12 cellular contexts compared by ENCODE assay signal in genomic region chr5:74408150-74409043, GRCh38.
DNase-seq lines count a peak whose midpoint lies in the region; ATAC-seq and TF ChIP-seq lines count a peak whose summit lies in the region.
"Had no signal": no experiment of that assay in that cellular context is flagged by ENCODE, and none has a peak within 500 bp of the region (broad histone marks: within the 10 kb centered on the region; RNA-seq: fewer than 3 reads in every experiment).

No MANE protein-coding gene starts in this region.

- BruUV-seq in Calu3 (replicated peaks; lab: Mats Ljungman, UMichigan), result no TSS peak

- TF ChIP-seq POLR2A in body of pancreas (IDR thresholded peaks at IDR 0.05) (no peak), lower leg skin (IDR thresholded peaks at IDR 0.05) (no peak)

- no peak overlapping the region for H3K4me3 ChIP-seq in body of pancreas
- no peak overlapping the region for H3K4me3 ChIP-seq in mucosa of descending colon
- H3K4me3 ChIP-seq in lower leg skin (ENCODE audit: low read depth, poor library complexity, severe bottlenecking), result no peak overlapping the region
- H3K4me3 ChIP-seq: ascending aorta had no signal

- no peak for TF ChIP-seq CTCF in Calu3 (IDR thresholded peaks at IDR 0.05; ENCODE audit: unreplicated experiment)
- no peak for TF ChIP-seq CTCF in body of pancreas (IDR thresholded peaks at IDR 0.05)
- TF ChIP-seq CTCF in mucosa of descending colon (IDR thresholded peaks at IDR 0.05), result no peak
- TF ChIP-seq CTCF in lower leg skin (IDR thresholded peaks at IDR 0.05), result no peak

- peak overlapping the region; percentile 82 for H3K27ac Mint-ChIP-seq in Calu3 (ENCODE audit: unreplicated experiment)
- H3K27ac Mint-ChIP-seq in natural killer cell treated with Interleukin-12 subunit alpha and Interleukin-12 subunit beta and Interleukin-15 and Interleukin-18, amount 100 ng/mL, for 72 hours, result no peak overlapping the region
- no peak overlapping the region for H3K27ac Mint-ChIP-seq in T-helper 2 cell treated with Interferon-gamma antibody and Interleukin-4, amounts not matched to agents 5 μg/mL and 100 μg/mL, for 36 hours

- H3K36me3 ChIP-seq in body of pancreas (replicated peaks in 1 of 2; ENCODE audit: insufficient read depth in 1 of 2, low read depth in 2 of 2), result no peaks in the 10 kb centered on the region
- no peaks in the 10 kb centered on the region for H3K36me3 ChIP-seq in mucosa of descending colon (ENCODE audit: low read depth)
- H3K36me3 ChIP-seq: ascending aorta, BE2C had no signal

- H3K4me1 ChIP-seq in body of pancreas (peaks cover 46% of the 10 kb centered on the region), mucosa of descending colon (ENCODE audit: low read depth) (peaks cover 16% of the 10 kb centered on the region)

- intact Hi-C loops in Calu3 (cut with micrococcal nuclease; ENCODE audit: unreplicated experiment), result loop anchor here (2.0 to 5.0 kb wide), 3 partner anchors 16 to 232 kb away; partner anchors contain the start of gene ENC1
- intact Hi-C loops in body of pancreas (cut with DNase I), result no loop called here
- intact Hi-C loops in mucosa of descending colon (cut with DNase I, micrococcal nuclease), result no loop called here
- intact Hi-C loops in lower leg skin (cut with DNase I; ENCODE audit: low total_unique reads), result no loop called here

- 20 to 28% methylated on average over 7 of the region's 7 CpGs for WGBS in body of pancreas, 2 donors
- WGBS in lower leg skin, 2 donors, result 51 to 60% methylated on average over 7 of the region's 7 CpGs

- DNase-seq in Calu3 (no peak), NCI-H2029 treated with DMSO at 0.1 percent for 48 hours (lab: John Stamatoyannopoulos, UW) (peak; percentile 31), body of pancreas (no peak), mucosa of descending colon (no peak), lower leg skin (ENCODE audit: low spot score in 2 of 2) (no peak)
- no peak for DNase-seq in natural killer cell treated with Interleukin-12 subunit alpha and Interleukin-12 subunit beta and Interleukin-15 and Interleukin-18, amount 100 ng/mL, for 72 hours (ENCODE audit: low spot score)
- no peak for DNase-seq in T-helper 2 cell treated with Interferon-gamma antibody and Interleukin-4, amounts not matched to agents 5 μg/mL and 100 μg/mL, for 36 hours (ENCODE audit: low spot score)
- DNase-seq: stimulated activated CD4-positive, alpha-beta T cell treated with anti-CD3 and anti-CD28 coated beads, Interleukin-2, amount 100 ng/mL, for 48 hours; T-helper 9 cell had no signal

- H3K36me3 Mint-ChIP-seq in Calu3 (ENCODE audit: insufficient read depth, unreplicated experiment), result peaks cover 9% of the 10 kb centered on the region
- no peaks in the 10 kb centered on the region for H3K36me3 Mint-ChIP-seq in natural killer cell treated with Interleukin-12 subunit alpha and Interleukin-12 subunit beta and Interleukin-15 and Interleukin-18, amount 100 ng/mL, for 72 hours
- H3K36me3 Mint-ChIP-seq in T-helper 2 cell treated with Interferon-gamma antibody and Interleukin-4, amounts not matched to agents 5 μg/mL and 100 μg/mL, for 36 hours (ENCODE audit: low read depth), result no peaks in the 10 kb centered on the region

- peak overlapping the region in 3 of 4 donors; percentile 54 to 81 (median 59) for H3K27ac ChIP-seq in body of pancreas
- H3K27ac ChIP-seq: ascending aorta had no signal

- H3K4me1 Mint-ChIP-seq in Calu3 (ENCODE audit: low read depth, unreplicated experiment), result peaks cover 54% of the 10 kb centered on the region
- H3K4me1 Mint-ChIP-seq in natural killer cell treated with Interleukin-12 subunit alpha and Interleukin-12 subunit beta and Interleukin-15 and Interleukin-18, amount 100 ng/mL, for 72 hours (ENCODE audit: low read depth in 2 of 2), result peaks cover 0 to 13% of the 10 kb centered on the region in 2 donors
- no peaks in the 10 kb centered on the region for H3K4me1 Mint-ChIP-seq in T-helper 2 cell treated with Interferon-gamma antibody and Interleukin-4, amounts not matched to agents 5 μg/mL and 100 μg/mL, for 36 hours (ENCODE audit: low read depth)

- peak overlapping the region; percentile 63 for H3K4me3 Mint-ChIP-seq in Calu3 (ENCODE audit: low read depth, unreplicated experiment)
- H3K4me3 Mint-ChIP-seq in natural killer cell treated with Interleukin-12 subunit alpha and Interleukin-12 subunit beta and Interleukin-15 and Interleukin-18, amount 100 ng/mL, for 72 hours, result no peak overlapping the region
- no peak overlapping the region for H3K4me3 Mint-ChIP-seq in T-helper 2 cell treated with Interferon-gamma antibody and Interleukin-4, amounts not matched to agents 5 μg/mL and 100 μg/mL, for 36 hours

- H3K27me3 Mint-ChIP-seq in Calu3 (ENCODE audit: unreplicated experiment), result no peaks in the 10 kb centered on the region
- peaks cover 11 to 31% of the 10 kb centered on the region in 2 donors for H3K27me3 Mint-ChIP-seq in natural killer cell treated with Interleukin-12 subunit alpha and Interleukin-12 subunit beta and Interleukin-15 and Interleukin-18, amount 100 ng/mL, for 72 hours
- H3K27me3 Mint-ChIP-seq in T-helper 2 cell treated with Interferon-gamma antibody and Interleukin-4, amounts not matched to agents 5 μg/mL and 100 μg/mL, for 36 hours (ENCODE audit: low read depth), result peaks cover 24% of the 10 kb centered on the region

- H3K9me3 ChIP-seq in body of pancreas (no peaks in the 10 kb centered on the region), mucosa of descending colon (no peaks in the 10 kb centered on the region)
- H3K9me3 ChIP-seq: ascending aorta, BE2C had no signal

- no peaks in the 10 kb centered on the region for H3K9me3 Mint-ChIP-seq in Calu3 (ENCODE audit: low read depth, unreplicated experiment)
- no peaks in the 10 kb centered on the region for H3K9me3 Mint-ChIP-seq in natural killer cell treated with Interleukin-12 subunit alpha and Interleukin-12 subunit beta and Interleukin-15 and Interleukin-18, amount 100 ng/mL, for 72 hours
- no peaks in the 10 kb centered on the region for H3K9me3 Mint-ChIP-seq in T-helper 2 cell treated with Interferon-gamma antibody and Interleukin-4, amounts not matched to agents 5 μg/mL and 100 μg/mL, for 36 hours

- ATAC-seq in body of pancreas (peak; percentile 79), mucosa of descending colon (peak; percentile 86), HG02973 (IDR thresholded peaks at IDR 0.05; ENCODE audit: unreplicated experiment) (no peak)
- no peak for ATAC-seq in natural killer cell treated with Interleukin-12 subunit alpha and Interleukin-12 subunit beta and Interleukin-15 and Interleukin-18, amount 100 ng/mL, for 72 hours

- H3K27me3 ChIP-seq in body of pancreas, result no peaks in the 10 kb centered on the region
- H3K27me3 ChIP-seq: ascending aorta, BE2C had no signal

- CTCF ChIA-PET in Calu3 (lab: Charles Lee), result no interaction called here

Comparison
In these comparisons a context has a peak if more than half of its experiments do, and no peak if none do; other contexts are left out.
1. ATAC-seq: peak in body of pancreas (single experiment) and mucosa of descending colon (single experiment); none in natural killer cell treated with Interleukin-12 subunit alpha and Interleukin-12 subunit beta and Interleukin-15 and Interleukin-18, amount 100 ng/mL, for 72 hours (0 of 2) and HG02973 (single experiment).